ENCODE assay signal across 28 cellular contexts in the genomic region with DNA sequence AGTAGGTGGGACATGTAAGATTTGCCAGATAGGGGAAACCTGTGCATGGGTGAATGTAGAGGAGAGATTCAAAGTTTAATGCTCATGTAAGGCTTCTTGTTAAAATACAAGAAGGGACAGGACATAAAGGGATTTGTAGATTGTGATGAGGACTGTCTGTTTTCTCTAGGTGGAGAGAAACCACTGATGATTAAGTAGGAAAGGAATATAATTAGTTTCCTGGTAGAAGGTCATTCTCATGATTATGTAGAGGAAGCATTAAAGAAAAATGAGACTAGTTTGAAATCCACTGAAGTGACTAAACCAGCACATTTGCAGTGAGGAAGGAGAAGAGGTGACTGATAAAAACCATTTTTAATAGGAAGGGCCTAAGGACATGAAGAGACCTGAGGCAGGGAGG. TPM values are rescaled to one million over a fixed set of nuclear protein-coding genes. Genes with fewer than 3 reads are reported as not detected.
DNase-seq lines count a peak whose midpoint lies in the region; ATAC-seq, FAIRE-seq and TF ChIP-seq lines count a peak whose summit lies in the region.
"Had no signal": no experiment of that assay in that cellular context is flagged by ENCODE, and none has a peak within 500 bp of the region (broad histone marks: within the 10 kb centered on the region; RNA-seq: fewer than 3 reads in every experiment).

No MANE protein-coding gene starts in this region.

- TF ChIP-seq CTCF in AG10803 (conservative IDR thresholded peaks at IDR 0.05; ENCODE audit: low read length) (no peak), activated B cell treated with CpG ODN at 0.5 μM for 24 hours (IDR thresholded peaks at IDR 0.05) (no peak), keratinocyte (optimal IDR thresholded peaks at IDR 0.05 in 1 of 3, IDR thresholded peaks at IDR 0.05 in 1 of 3, conservative IDR thresholded peaks at IDR 0.05 in 1 of 3; ENCODE audit: extremely low read depth in 1 of 3, insufficient read depth in 2 of 3, low read length in 3 of 3) (no peak), brain microvascular endothelial cell (IDR thresholded peaks at IDR 0.05; ENCODE audit: low read depth, low read length, missing control alignments) (no peak)

- H3K9me1 ChIP-seq in keratinocyte (ENCODE audit: control insufficient read depth, extremely low read depth, insufficient read depth, low read length) = no peaks in the 10 kb centered on the region

- no peak overlapping the region for H3K4me2 ChIP-seq in keratinocyte (ENCODE audit: control insufficient read depth, extremely low read depth, insufficient read depth, low read depth, low read length)
- H3K4me2 ChIP-seq: A549, GM23338 had no signal

- peaks cover 50% of the 10 kb centered on the region for H3K4me1 ChIP-seq in keratinocyte (ENCODE audit: control insufficient read depth, extremely low read depth, insufficient read depth, low read length)
- H3K4me1 ChIP-seq: A549, prostate gland, upper lobe of right lung had no signal

- no peaks in the 10 kb centered on the region for H3K36me3 Mint-ChIP-seq in activated B cell treated with CpG ODN at 0.5 μM for 24 hours (ENCODE audit: low read depth)
- H3K36me3 Mint-ChIP-seq in activated naive CD8-positive, alpha-beta T cell treated with anti-CD3 and anti-CD28 coated beads for 36 hours = peaks cover 3% of the 10 kb centered on the region

- peak overlapping the region; percentile 33 for H3K27ac ChIP-seq in keratinocyte (ENCODE audit: control insufficient read depth, insufficient read depth, low read length)
- H3K27ac ChIP-seq in brain microvascular endothelial cell = no peak overlapping the region
- H3K27ac ChIP-seq: A549, C4-2B, esophagus squamous epithelium, prostate gland, upper lobe of right lung had no signal

- H3K27ac Mint-ChIP-seq in activated B cell treated with CpG ODN at 0.5 μM for 24 hours = peak overlapping the region; percentile 50
- H3K27ac Mint-ChIP-seq in activated naive CD8-positive, alpha-beta T cell treated with anti-CD3 and anti-CD28 coated beads for 36 hours = no peak overlapping the region
- H3K27ac Mint-ChIP-seq: activated CD8-positive, alpha-beta T cell treated with anti-CD3 and anti-CD28 coated beads for 36 hours; GM23338; stimulated activated naive CD8-positive, alpha-beta T cell treated with anti-CD3 and anti-CD28 coated beads, Interleukin-15, amount 100 ng/mL, for 72 hours had no signal

- no peak overlapping the region for H3K4me3 Mint-ChIP-seq in activated B cell treated with CpG ODN at 0.5 μM for 24 hours
- H3K4me3 Mint-ChIP-seq in activated naive CD8-positive, alpha-beta T cell treated with anti-CD3 and anti-CD28 coated beads for 36 hours = no peak overlapping the region
- H3K4me3 Mint-ChIP-seq: activated CD8-positive, alpha-beta T cell treated with anti-CD3 and anti-CD28 coated beads for 36 hours; central memory CD8-positive, alpha-beta T cell; GM23338; stimulated activated naive CD8-positive, alpha-beta T cell treated with anti-CD3 and anti-CD28 coated beads, Interleukin-15, amount 100 ng/mL, for 72 hours had no signal

- H3K27me3 Mint-ChIP-seq in activated B cell treated with CpG ODN at 0.5 μM for 24 hours = no peaks in the 10 kb centered on the region
- peaks cover 23% of the 10 kb centered on the region for H3K27me3 Mint-ChIP-seq in activated naive CD8-positive, alpha-beta T cell treated with anti-CD3 and anti-CD28 coated beads for 36 hours
- H3K27me3 Mint-ChIP-seq: central memory CD8-positive, alpha-beta T cell had no signal

- dilution Hi-C loops in keratinocyte (cut with MboI; ENCODE audit: extremely low pct_ligation_motif_present, low sequenced_read_pairs) = no loop called here

- H4K20me1 ChIP-seq in keratinocyte (ENCODE audit: control insufficient read depth, extremely low read depth, insufficient read depth, low read length) = no peaks in the 10 kb centered on the region

- H2AFZ ChIP-seq in keratinocyte (ENCODE audit: control insufficient read depth, low read length) = no peak overlapping the region
- H2AFZ ChIP-seq: GM23338 had no signal

- DNase-seq in AG10803 (ENCODE audit: low read depth) = peak; percentile 77
- no peak for DNase-seq in GM19239 (ENCODE audit: insufficient read length, low spot score)
- DNase-seq in activated B cell treated with CpG ODN at 0.5 μM for 24 hours = no peak
- DNase-seq in keratinocyte (ENCODE audit: low read depth, low spot score) = no peak
- DNase-seq in HUDEP-2 (lab: John Stamatoyannopoulos, UW; ENCODE audit: unreplicated experiment in 76 of 76) = no peak
- DNase-seq in activated naive CD8-positive, alpha-beta T cell treated with anti-CD3 and anti-CD28 coated beads for 36 hours = no peak
- no peak for DNase-seq in Kasumi-1 (lab: John Stamatoyannopoulos, UW)
- DNase-seq in brain microvascular endothelial cell = no peak
- DNase-seq: activated CD8-positive, alpha-beta T cell treated with anti-CD3 and anti-CD28 coated beads for 36 hours; amygdala; DMS 273 treated with DMSO at 0.1 percent for 48 hours; esophagus squamous epithelium; left ventricle myocardium superior; NCI-H1105; NCI-H2107; NCI-H510A treated with DMSO at 0.1 percent for 48 hours; RPMI8226; small intestine; stimulated activated CD4-positive, alpha-beta T cell treated with anti-CD3 and anti-CD28 coated beads, Interleukin-2, amount 100 ng/mL, for 48 hours; stimulated activated naive CD8-positive, alpha-beta T cell treated with anti-CD3 and anti-CD28 coated beads, Interleukin-15, amount 100 ng/mL, for 72 hours; T-helper 9 cell; upper lobe of right lung had no signal

- no peaks in the 10 kb centered on the region for H3K79me2 ChIP-seq in keratinocyte (ENCODE audit: control insufficient read depth, insufficient read depth, low read length)

- H3K36me3 ChIP-seq in keratinocyte (ENCODE audit: control insufficient read depth in 2 of 2, extremely low read depth in 1 of 2, insufficient read depth in 2 of 2, low read length in 2 of 2) = no peaks in the 10 kb centered on the region
- H3K36me3 ChIP-seq in brain microvascular endothelial cell (replicated peaks) = no peaks in the 10 kb centered on the region
- H3K36me3 ChIP-seq: esophagus squamous epithelium, prostate gland, upper lobe of right lung had no signal

- no peak overlapping the region for H3K9ac ChIP-seq in keratinocyte (ENCODE audit: control insufficient read depth, extremely low read depth, insufficient read depth, low read length)

- CTCF ChIA-PET in activated B cell treated with CpG ODN at 0.5 μM for 24 hours (lab: Charles Lee) = interaction anchor here (3.2 kb wide), 1 partner anchor 17 kb away, joined by 16 read pairs; no protein-coding TSS in a partner anchor

- no peak overlapping the region for H3K4me3 ChIP-seq in AG10803 (ENCODE audit: low read length)
- H3K4me3 ChIP-seq in keratinocyte (ENCODE audit: control insufficient read depth in 2 of 3, extremely low read depth in 1 of 3, insufficient read depth in 2 of 3, low read depth in 1 of 3, low read length in 3 of 3) = no peak overlapping the region
- H3K4me3 ChIP-seq in brain microvascular endothelial cell (ENCODE audit: low read depth, low read length) = no peak overlapping the region
- H3K4me3 ChIP-seq: A549, esophagus squamous epithelium, GM23338, prostate gland, upper lobe of right lung had no signal

- FAIRE-seq in GM19239 (lab: Jason Lieb, UNC) (peak; percentile 74), keratinocyte (lab: Jason Lieb, UNC) (peak; percentile 58)
- FAIRE-seq: A549, GM12891, small intestine had no signal

- intact Hi-C loops in activated B cell treated with CpG ODN at 0.5 μM for 24 hours (cut with micrococcal nuclease) = loop anchor here (5.0 to 10.0 kb wide), 3 partner anchors 214 to 1902 kb away; no protein-coding TSS in a partner anchor

- H3K9me3 ChIP-seq in keratinocyte (ENCODE audit: control insufficient read depth, low read depth, low read length) = no peaks in the 10 kb centered on the region
- H3K9me3 ChIP-seq: A549, esophagus squamous epithelium, prostate gland, upper lobe of right lung had no signal

- H3K4me1 Mint-ChIP-seq in activated B cell treated with CpG ODN at 0.5 μM for 24 hours = peaks cover 76% of the 10 kb centered on the region
- H3K4me1 Mint-ChIP-seq in activated naive CD8-positive, alpha-beta T cell treated with anti-CD3 and anti-CD28 coated beads for 36 hours = peaks cover 16% of the 10 kb centered on the region
- H3K4me1 Mint-ChIP-seq: central memory CD8-positive, alpha-beta T cell had no signal

- POLR2A ChIA-PET in activated B cell treated with CpG ODN at 0.5 μM for 24 hours (lab: Charles Lee) = interaction anchor here (8.3 kb wide), 1 partner anchor 18 kb away, joined by 105 read pairs; the partner anchor contains the start of gene MACC1

- H3K27me3 ChIP-seq in keratinocyte (ENCODE audit: control insufficient read depth, extremely low read depth, insufficient read depth, low read length) (no peaks in the 10 kb centered on the region), brain microvascular endothelial cell (replicated peaks) (no peaks in the 10 kb centered on the region)
- H3K27me3 ChIP-seq: esophagus squamous epithelium, upper lobe of right lung had no signal

- in situ Hi-C loops in brain microvascular endothelial cell (cut with HindIII; ENCODE audit: low pct_ligation_motif_present, low sequenced_read_pairs) = no loop called here

- no peaks in the 10 kb centered on the region for H3K9me3 Mint-ChIP-seq in activated B cell treated with CpG ODN at 0.5 μM for 24 hours
- peaks cover 7% of the 10 kb centered on the region for H3K9me3 Mint-ChIP-seq in activated naive CD8-positive, alpha-beta T cell treated with anti-CD3 and anti-CD28 coated beads for 36 hours
- H3K9me3 Mint-ChIP-seq: GM23338; stimulated activated naive CD8-positive, alpha-beta T cell treated with anti-CD3 and anti-CD28 coated beads, Interleukin-15, amount 100 ng/mL, for 72 hours had no signal

- no peak for ATAC-seq in activated B cell treated with CpG ODN at 0.5 μM for 24 hours (ENCODE audit: low read depth)
- ATAC-seq: A549; activated CD8-positive, alpha-beta T cell treated with anti-CD3 and anti-CD28 coated beads for 36 hours; left ventricle myocardium superior; stimulated activated naive CD8-positive, alpha-beta T cell treated with anti-CD3 and anti-CD28 coated beads, Interleukin-15, amount 100 ng/mL, for 72 hours; upper lobe of right lung had no signal

RNA-seq across cellular contexts. Expression of gene MACC1, which starts 19.6 kb away (rescaled TPM):
- 13.9 and 20.3 TPM in 2 replicates for total RNA-seq in activated B cell treated with CpG ODN at 0.5 μM for 24 hours
- polyA plus RNA-seq in keratinocyte = 9.6 to 16.4 TPM (median 11.3 TPM) in 3 replicates
- 11.0 TPM for polyA plus RNA-seq in keratinocyte (2011; ENCODE audit: low read depth)
- polyA plus RNA-seq in keratinocyte (2011; cell fraction: cytosol; rRNA removed) = 5.1 and 12.4 TPM in 2 replicates
- polyA plus RNA-seq in keratinocyte (2011; cell fraction: nucleus; rRNA removed) = 13.1 and 17.2 TPM in 2 replicates
- polyA plus RNA-seq in keratinocyte (2012; ENCODE audit: low replicate concordance) = 11.0 and 14.0 TPM in 2 replicates
- polyA minus RNA-seq in keratinocyte = 11.1 to 54.0 TPM (median 28.9 TPM) in 3 replicates
- polyA minus RNA-seq in keratinocyte (2011; cell fraction: cytosol; rRNA and poly(A)+ RNA removed) = 20.0 TPM
- 40.9 and 87.0 TPM in 2 replicates for polyA minus RNA-seq in keratinocyte (2011; cell fraction: nucleus; rRNA and poly(A)+ RNA removed)
- under 1 TPM; 0.12 to 0.14 TPM for total RNA-seq in activated naive CD8-positive, alpha-beta T cell treated with anti-CD3 and anti-CD28 coated beads for 36 hours

Comparison
In these comparisons a context has a peak if more than half of its experiments do, and no peak if none do; other contexts are left out.
1. RNA of gene MACC1, which starts 19.6 kb away (total RNA-seq): 13.9 to 20.3 TPM in activated B cell treated with CpG ODN at 0.5 μM for 24 hours; 0.12 to 0.14 TPM in activated naive CD8-positive, alpha-beta T cell treated with anti-CD3 and anti-CD28 coated beads for 36 hours; every median in the first group is over 10 times any median in the second.